Comparison of ENCODE assay signal across 8 cellular contexts in the genomic region with DNA sequence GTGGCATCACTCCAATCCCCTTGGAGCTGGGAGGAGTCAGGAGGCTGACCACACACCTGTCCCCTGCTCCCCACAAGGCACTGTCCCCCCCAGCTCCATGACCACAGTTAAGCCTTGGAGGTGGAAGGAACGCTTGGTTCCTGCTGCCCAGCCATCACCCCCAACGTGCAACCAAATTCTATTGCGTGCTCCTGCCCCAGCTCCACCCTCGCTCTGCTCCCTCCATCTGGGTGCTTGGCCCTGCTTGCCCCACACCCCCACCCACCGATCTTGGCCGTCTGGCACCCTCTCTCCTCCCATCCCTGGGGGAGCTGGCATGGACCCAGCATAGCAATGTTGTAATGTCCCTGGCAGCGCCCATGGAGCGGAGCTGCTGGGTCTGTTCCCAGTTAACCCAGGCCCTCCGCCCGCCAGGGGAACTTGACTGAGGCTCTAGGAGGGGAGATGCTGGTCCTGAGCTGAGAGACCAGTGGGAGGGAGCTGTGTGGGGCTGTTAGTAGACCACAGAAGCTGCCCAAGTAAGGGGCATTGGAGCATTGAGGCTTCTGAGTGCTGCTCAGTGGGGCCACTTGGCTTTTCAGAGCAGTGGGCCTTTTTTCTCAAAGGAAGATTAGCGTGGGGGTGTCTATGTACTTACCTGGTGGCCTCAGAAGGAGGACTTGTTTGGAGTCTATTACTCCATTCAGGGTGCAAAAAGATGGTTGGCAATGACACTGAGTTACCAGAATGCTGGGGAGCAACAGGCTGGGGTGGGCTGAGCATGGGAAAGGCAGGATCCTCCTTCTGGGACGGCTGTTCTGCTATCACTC. TPM values are rescaled to one million over a fixed set of nuclear protein-coding genes. Genes with fewer than 3 reads are reported as not detected.
DNase-seq lines count a peak whose midpoint lies in the region; ATAC-seq and TF ChIP-seq lines count a peak whose summit lies in the region.

No MANE protein-coding gene starts in this region.

- H3K27me3 ChIP-seq in GM23338 (ENCODE audit: insufficient read depth) = peaks cover 11% of the 10 kb centered on the region

- peaks cover 13% of the 10 kb centered on the region for H3K4me1 ChIP-seq in GM23338 (ENCODE audit: insufficient read depth)

- H3K4me3 Mint-ChIP-seq in GM23338 = peak overlapping the region; percentile 78
- H3K4me3 Mint-ChIP-seq in activated T-helper 1 cell treated with anti-CD3 and anti-CD28 coated beads, Interleukin-12 subunit alpha, Interleukin-12 subunit beta, Interleukin-2, Interleukin-4 antibody, amounts not matched to agents 30 ng/mL and 10 ng/mL and 1 ng/mL, durations not matched to agents 14 hours and 24 hours and 36 hours = peak overlapping the region; percentile 78

- no peak for DNase-seq in GM23338 (ENCODE audit: low spot score)
- no peak for DNase-seq in activated T-helper 1 cell treated with anti-CD3 and anti-CD28 coated beads, Interleukin-12 subunit alpha, Interleukin-12 subunit beta, Interleukin-2, Interleukin-4 antibody, amounts not matched to agents 30 ng/mL and 10 ng/mL and 1 ng/mL, durations not matched to agents 14 hours and 24 hours and 36 hours (ENCODE audit: low spot score)
- peak; percentile 75 for DNase-seq in Right ventricle myocardium superior
- no peak for DNase-seq in sciatic nerve (ENCODE audit: low spot score)
- DNase-seq in glomerular visceral epithelial cell (ENCODE audit: extremely low spot score) = no peak
- no peak for DNase-seq in stimulated activated CD4-positive, alpha-beta T cell treated with anti-CD3 and anti-CD28 coated beads, Interleukin-4, amount 100 ng/mL, for 24 hours
- no peak for DNase-seq in NCI-H748 (lab: John Stamatoyannopoulos, UW; ENCODE audit: unreplicated experiment)
- no peak for DNase-seq in cerebellar nuclear complex (lab: John Stamatoyannopoulos, UW)

- peak overlapping the region; percentile 94 for H3K4me3 ChIP-seq in GM23338

- no peaks in the 10 kb centered on the region; the same call in 2 of the 3 replicates for H3K9me3 Mint-ChIP-seq in GM23338
- H3K9me3 Mint-ChIP-seq in activated T-helper 1 cell treated with anti-CD3 and anti-CD28 coated beads, Interleukin-12 subunit alpha, Interleukin-12 subunit beta, Interleukin-2, Interleukin-4 antibody, amounts not matched to agents 30 ng/mL and 10 ng/mL and 1 ng/mL, durations not matched to agents 14 hours and 24 hours and 36 hours = no peaks in the 10 kb centered on the region

- no peak for TF ChIP-seq CTCF in GM23338 (conservative IDR thresholded peaks at IDR 0.05; ENCODE audit: low read depth in 2 of 2)

- peak overlapping the region; percentile 93 for H3K4me2 ChIP-seq in GM23338

- peaks cover 20% of the 10 kb centered on the region for H3K4me1 Mint-ChIP-seq in GM23338
- peaks cover 7% of the 10 kb centered on the region for H3K4me1 Mint-ChIP-seq in activated T-helper 1 cell treated with anti-CD3 and anti-CD28 coated beads, Interleukin-12 subunit alpha, Interleukin-12 subunit beta, Interleukin-2, Interleukin-4 antibody, amounts not matched to agents 30 ng/mL and 10 ng/mL and 1 ng/mL, durations not matched to agents 14 hours and 24 hours and 36 hours (ENCODE audit: low read depth)

- no peak overlapping the region for H3K27ac ChIP-seq in GM23338 (ENCODE audit: low read depth)

- H3K27ac Mint-ChIP-seq in GM23338 = no peak overlapping the region
- no peak overlapping the region for H3K27ac Mint-ChIP-seq in activated T-helper 1 cell treated with anti-CD3 and anti-CD28 coated beads, Interleukin-12 subunit alpha, Interleukin-12 subunit beta, Interleukin-2, Interleukin-4 antibody, amounts not matched to agents 30 ng/mL and 10 ng/mL and 1 ng/mL, durations not matched to agents 14 hours and 24 hours and 36 hours

- intact Hi-C loops in activated T-helper 1 cell treated with anti-CD3 and anti-CD28 coated beads, Interleukin-12 subunit alpha, Interleukin-12 subunit beta, Interleukin-2, Interleukin-4 antibody, amounts not matched to agents 30 ng/mL and 10 ng/mL and 1 ng/mL, durations not matched to agents 14 hours and 24 hours and 36 hours (cut with micrococcal nuclease) = loop anchor here (5.0 kb wide), 1 partner anchor 534 kb away; no protein-coding TSS in a partner anchor
- intact Hi-C loops in Right ventricle myocardium superior (cut with DNase I) (loop anchor here (10.0 kb wide), 2 partner anchors 149 to 359 kb away; no protein-coding TSS in a partner anchor), sciatic nerve (cut with DNase I) (no loop called here)

- H3K36me3 Mint-ChIP-seq in GM23338 (ENCODE audit: low read depth) = no peaks in the 10 kb centered on the region
- H3K36me3 Mint-ChIP-seq in activated T-helper 1 cell treated with anti-CD3 and anti-CD28 coated beads, Interleukin-12 subunit alpha, Interleukin-12 subunit beta, Interleukin-2, Interleukin-4 antibody, amounts not matched to agents 30 ng/mL and 10 ng/mL and 1 ng/mL, durations not matched to agents 14 hours and 24 hours and 36 hours (ENCODE audit: low read depth) = no peaks in the 10 kb centered on the region

- no peaks in the 10 kb centered on the region for H4K20me1 ChIP-seq in GM23338 (replicated peaks; ENCODE audit: insufficient read depth)

- H2AFZ ChIP-seq in GM23338 = peak overlapping the region; percentile 97

- no peaks in the 10 kb centered on the region for H3K79me2 ChIP-seq in GM23338 (replicated peaks; ENCODE audit: insufficient read depth)

- no peaks in the 10 kb centered on the region for H3F3A ChIP-seq in GM23338 (replicated peaks; ENCODE audit: low read depth)

- no peaks in the 10 kb centered on the region for H3K36me3 ChIP-seq in GM23338 (ENCODE audit: insufficient read depth)

- H3K27me3 Mint-ChIP-seq in GM23338 (ENCODE audit: insufficient read depth, low read depth, poor library complexity) = peaks cover 12% of the 10 kb centered on the region
- peaks cover 27% of the 10 kb centered on the region for H3K27me3 Mint-ChIP-seq in activated T-helper 1 cell treated with anti-CD3 and anti-CD28 coated beads, Interleukin-12 subunit alpha, Interleukin-12 subunit beta, Interleukin-2, Interleukin-4 antibody, amounts not matched to agents 30 ng/mL and 10 ng/mL and 1 ng/mL, durations not matched to agents 14 hours and 24 hours and 36 hours (ENCODE audit: insufficient read depth)

- ATAC-seq in GM23338 = no peak; the same call in 2 of the 3 replicates
- peak; percentile 45 for ATAC-seq in Right ventricle myocardium superior (ENCODE audit: poor library complexity)
- peak; percentile 24 for ATAC-seq in sciatic nerve

- no peaks in the 10 kb centered on the region for H3K9me2 ChIP-seq in GM23338 (ENCODE audit: insufficient read depth)

TF ChIP-seq in GM23338, 12 proteins besides CTCF, POLR2A, EP300 and RAD21 (continues in another document):
- TF ChIP-seq, protein P1, sequence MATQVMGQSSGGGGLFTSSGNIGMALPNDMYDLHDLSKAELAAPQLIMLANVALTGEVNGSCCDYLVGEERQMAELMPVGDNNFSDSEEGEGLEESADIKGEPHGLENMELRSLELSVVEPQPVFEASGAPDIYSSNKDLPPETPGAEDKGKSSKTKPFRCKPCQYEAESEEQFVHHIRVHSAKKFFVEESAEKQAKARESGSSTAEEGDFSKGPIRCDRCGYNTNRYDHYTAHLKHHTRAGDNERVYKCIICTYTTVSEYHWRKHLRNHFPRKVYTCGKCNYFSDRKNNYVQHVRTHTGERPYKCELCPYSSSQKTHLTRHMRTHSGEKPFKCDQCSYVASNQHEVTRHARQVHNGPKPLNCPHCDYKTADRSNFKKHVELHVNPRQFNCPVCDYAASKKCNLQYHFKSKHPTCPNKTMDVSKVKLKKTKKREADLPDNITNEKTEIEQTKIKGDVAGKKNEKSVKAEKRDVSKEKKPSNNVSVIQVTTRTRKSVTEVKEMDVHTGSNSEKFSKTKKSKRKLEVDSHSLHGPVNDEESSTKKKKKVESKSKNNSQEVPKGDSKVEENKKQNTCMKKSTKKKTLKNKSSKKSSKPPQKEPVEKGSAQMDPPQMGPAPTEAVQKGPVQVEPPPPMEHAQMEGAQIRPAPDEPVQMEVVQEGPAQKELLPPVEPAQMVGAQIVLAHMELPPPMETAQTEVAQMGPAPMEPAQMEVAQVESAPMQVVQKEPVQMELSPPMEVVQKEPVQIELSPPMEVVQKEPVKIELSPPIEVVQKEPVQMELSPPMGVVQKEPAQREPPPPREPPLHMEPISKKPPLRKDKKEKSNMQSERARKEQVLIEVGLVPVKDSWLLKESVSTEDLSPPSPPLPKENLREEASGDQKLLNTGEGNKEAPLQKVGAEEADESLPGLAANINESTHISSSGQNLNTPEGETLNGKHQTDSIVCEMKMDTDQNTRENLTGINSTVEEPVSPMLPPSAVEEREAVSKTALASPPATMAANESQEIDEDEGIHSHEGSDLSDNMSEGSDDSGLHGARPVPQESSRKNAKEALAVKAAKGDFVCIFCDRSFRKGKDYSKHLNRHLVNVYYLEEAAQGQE (IDR thresholded peaks at IDR 0.05; ENCODE audit: unreplicated experiment) = no peak
- TF ChIP-seq EZH2 (IDR thresholded peaks at IDR 0.05; ENCODE audit: low read depth, unreplicated experiment) (no peak), CREB1 (CRISPR knock-in tag; IDR thresholded peaks at IDR 0.05; ENCODE audit: low read depth) (no peak), NANOG (IDR thresholded peaks at IDR 0.05; ENCODE audit: borderline replicate concordance) (no peak), JUNB (IDR thresholded peaks at IDR 0.05; ENCODE audit: unreplicated experiment) (no peak), ZNF114 (CRISPR knock-in tag; IDR thresholded peaks at IDR 0.05) (no peak), ZNF331 (CRISPR knock-in tag; IDR thresholded peaks at IDR 0.05; ENCODE audit: low read depth) (no peak), STAT1 (IDR thresholded peaks at IDR 0.05; ENCODE audit: unreplicated experiment) (no peak), EZH2phosphoT487 (IDR thresholded peaks at IDR 0.05; ENCODE audit: unreplicated experiment) (no peak)

RNA-seq across cellular contexts. Expression of a gene that starts 1.1 kb away (rescaled TPM):
- total RNA-seq in GM23338 (2014; rRNA removed; shearing (Covaris generic)) = 18.1 and 20.8 TPM in 2 replicates
- polyA plus RNA-seq in GM23338 (2016; fragmentation: Nextera tagmentation; extraction: Ambion mirVana) = 27.5 and 33.2 TPM in 2 replicates
- 5.6 and 6.0 TPM in 2 replicates for total RNA-seq in activated T-helper 1 cell treated with anti-CD3 and anti-CD28 coated beads, Interleukin-12 subunit alpha, Interleukin-12 subunit beta, Interleukin-2, Interleukin-4 antibody, amounts not matched to agents 30 ng/mL and 10 ng/mL and 1 ng/mL, durations not matched to agents 14 hours and 24 hours and 36 hours
- total RNA-seq in Right ventricle myocardium superior (2.6 TPM), sciatic nerve (15.7 TPM)

RNA-seq across cellular contexts. Expression of a gene that starts 29.6 kb away (rescaled TPM):
- 0.43 and 0.80 TPM in 2 replicates for total RNA-seq in GM23338 (2014; rRNA removed; shearing (Covaris generic))
- 0.08 and 0.17 TPM in 2 replicates for polyA plus RNA-seq in GM23338 (2016; fragmentation: Nextera tagmentation; extraction: Ambion mirVana)
- total RNA-seq in activated T-helper 1 cell treated with anti-CD3 and anti-CD28 coated beads, Interleukin-12 subunit alpha, Interleukin-12 subunit beta, Interleukin-2, Interleukin-4 antibody, amounts not matched to agents 30 ng/mL and 10 ng/mL and 1 ng/mL, durations not matched to agents 14 hours and 24 hours and 36 hours = not detected in 2 replicates
- total RNA-seq in Right ventricle myocardium superior = not detected
- total RNA-seq in sciatic nerve = 0.40 TPM
